In the genomic region with DNA sequence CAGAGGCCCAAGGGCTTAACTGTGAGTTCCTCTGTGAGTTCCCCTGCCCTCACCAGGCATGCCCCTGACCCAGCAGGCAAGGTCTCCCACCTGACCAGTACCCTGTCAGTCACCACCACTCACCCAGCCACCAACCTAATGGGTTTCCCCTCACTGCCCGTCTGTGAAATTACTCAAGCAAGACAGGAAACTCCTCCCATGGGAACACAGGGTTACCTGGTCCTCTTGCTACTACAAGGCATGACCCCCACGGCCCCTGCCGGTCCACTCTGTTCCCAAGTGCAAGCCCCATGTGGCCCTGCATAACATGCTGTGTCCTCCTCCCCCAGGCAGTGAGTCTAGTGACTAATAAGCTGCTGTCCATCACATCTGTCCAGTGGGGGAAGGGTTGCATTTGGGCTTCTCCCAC, we compare ENCODE assay signal across 14 cellular contexts. TPM values are rescaled to one million over a fixed set of nuclear protein-coding genes. Genes with fewer than 3 reads are reported as not detected.
DNase-seq lines count a peak whose midpoint lies in the region; ATAC-seq, FAIRE-seq and TF ChIP-seq lines count a peak whose summit lies in the region.
"Had no signal": no experiment of that assay in that cellular context is flagged by ENCODE, and none has a peak within 500 bp of the region (broad histone marks: within the 10 kb centered on the region; RNA-seq: fewer than 3 reads in every experiment).

No MANE protein-coding gene starts in this region.

- H3K27me3 ChIP-seq in A673 (replicated peaks; ENCODE audit: insufficient read depth, low read depth, low read length, poor library complexity), result no peaks in the 10 kb centered on the region
- H3K27me3 ChIP-seq: breast epithelium, Peyer's patch had no signal

- no peaks in the 10 kb centered on the region for H3K4me1 ChIP-seq in A673 (ENCODE audit: insufficient read depth, low read length, poor library complexity, severe bottlenecking)

- no peaks in the 10 kb centered on the region for H3K9me3 ChIP-seq in A673 (ENCODE audit: low read depth, low read length, poor library complexity, severe bottlenecking)
- H3K9me3 ChIP-seq: breast epithelium, Peyer's patch had no signal

- no peak overlapping the region for H3K4me3 ChIP-seq in A673 (ENCODE audit: low read depth, low read length, poor library complexity, severe bottlenecking)
- H3K4me3 ChIP-seq: breast epithelium, Peyer's patch had no signal

- DNase-seq in GM18507 (ENCODE audit: extremely low spot score, insufficient read length, low read depth) (no peak), natural killer cell (no peak), H4 (ENCODE audit: low spot score) (no peak), medulla oblongata (ENCODE audit: extremely low spot score) (no peak), A673 (ENCODE audit: low spot score) (no peak)
- peak; percentile 62 for DNase-seq in activated CD8-positive, alpha-beta T cell treated with anti-CD3 and anti-CD28 coated beads for 36 hours
- DNase-seq: activated T-cell treated with anti-CD3 and anti-CD28 coated beads, Interleukin-2, amount 50 U/mL, for 4 hours; erythroblast; NCI-H2081; Peyer's patch; stimulated activated CD4-positive, alpha-beta T cell treated with anti-CD3 and anti-CD28 coated beads, Interleukin-12 subunit alpha, Interleukin-12 subunit beta, amount 100 ng/mL, for 4 hours had no signal

- H3K27me3 Mint-ChIP-seq in activated CD8-positive, alpha-beta T cell treated with anti-CD3 and anti-CD28 coated beads for 36 hours, result no peaks in the 10 kb centered on the region
- H3K27me3 Mint-ChIP-seq in natural killer cell (ENCODE audit: low read depth in 2 of 2), result peaks cover 0 to 6% of the 10 kb centered on the region in 2 donors

- H3K27ac Mint-ChIP-seq in activated CD8-positive, alpha-beta T cell treated with anti-CD3 and anti-CD28 coated beads for 36 hours, result peak overlapping the region; percentile 88
- peak overlapping the region; percentile 27 to 71 for H3K27ac Mint-ChIP-seq in natural killer cell

- ATAC-seq in GM21786 (IDR thresholded peaks at IDR 0.05; ENCODE audit: unreplicated experiment) (peak; percentile 45), natural killer cell (peak; percentile 27 to 73 (median 56))
- ATAC-seq in activated CD8-positive, alpha-beta T cell treated with anti-CD3 and anti-CD28 coated beads for 36 hours, result peak; percentile 66
- ATAC-seq: activated T-cell treated with anti-CD3 and anti-CD28 coated beads, Interleukin-2, amount 50 U/mL, for 4 hours had no signal

- no peaks in the 10 kb centered on the region for H3K9me3 Mint-ChIP-seq in activated CD8-positive, alpha-beta T cell treated with anti-CD3 and anti-CD28 coated beads for 36 hours
- no peaks in the 10 kb centered on the region for H3K9me3 Mint-ChIP-seq in natural killer cell
- H3K9me3 Mint-ChIP-seq: activated T-cell treated with anti-CD3 and anti-CD28 coated beads, Interleukin-2, amount 50 U/mL, for 4 hours; neural crest cell had no signal

- H3K27ac ChIP-seq in A673 (ENCODE audit: low read depth, low read length, poor library complexity, severe bottlenecking), result no peak overlapping the region
- H3K27ac ChIP-seq: breast epithelium, Peyer's patch had no signal

- CTCF ChIA-PET in activated CD8-positive, alpha-beta T cell treated with anti-CD3 and anti-CD28 coated beads for 36 hours (lab: Charles Lee), result interaction anchor here (1.4 to 5.0 kb wide), 7 partner anchors 14 to 526 kb away, joined by 3 to 150 read pairs (median 22); partner anchors contain the start of gene TMEM272
- CTCF ChIA-PET in A673 (lab: Charles Lee), result no interaction called here

- H3K4me1 Mint-ChIP-seq in activated CD8-positive, alpha-beta T cell treated with anti-CD3 and anti-CD28 coated beads for 36 hours (ENCODE audit: low read depth), result peaks cover 50% of the 10 kb centered on the region
- peaks cover 17% of the 10 kb centered on the region in 2 donors for H3K4me1 Mint-ChIP-seq in natural killer cell

- H3K4me3 Mint-ChIP-seq in activated CD8-positive, alpha-beta T cell treated with anti-CD3 and anti-CD28 coated beads for 36 hours, result no peak overlapping the region
- no peak overlapping the region for H3K4me3 Mint-ChIP-seq in natural killer cell
- H3K4me3 Mint-ChIP-seq: activated T-cell treated with anti-CD3 and anti-CD28 coated beads, Interleukin-2, amount 50 U/mL, for 4 hours; neural crest cell had no signal

- peak; percentile 60 for FAIRE-seq in GM18507 (lab: Jason Lieb, UNC)

- intact Hi-C loops in activated CD8-positive, alpha-beta T cell treated with anti-CD3 and anti-CD28 coated beads for 36 hours (cut with micrococcal nuclease), result no loop called here
- intact Hi-C loops in natural killer cell (cut with micrococcal nuclease) (no loop called here), A673 (cut with micrococcal nuclease; ENCODE audit: unreplicated experiment) (loop anchor here (10.0 kb wide), 1 partner anchor 383 kb away; no protein-coding TSS in a partner anchor)

- peaks cover 11% of the 10 kb centered on the region for H3K36me3 Mint-ChIP-seq in activated CD8-positive, alpha-beta T cell treated with anti-CD3 and anti-CD28 coated beads for 36 hours (ENCODE audit: low read depth)
- no peaks in the 10 kb centered on the region for H3K36me3 Mint-ChIP-seq in natural killer cell

- BruUV-seq in A673 (replicated peaks; lab: Mats Ljungman, UMichigan), result no TSS peak

- POLR2A ChIA-PET in activated CD8-positive, alpha-beta T cell treated with anti-CD3 and anti-CD28 coated beads for 36 hours (lab: Charles Lee), result interaction anchor here (0.7 to 1.2 kb wide), 2 partner anchors 11 to 362 kb away, joined by 3 to 4 read pairs; no protein-coding TSS in a partner anchor
- POLR2A ChIA-PET in A673 (lab: Charles Lee; ENCODE audit: low non-redundant PET), result no interaction called here

- no peaks in the 10 kb centered on the region for H3K36me3 ChIP-seq in A673 (ENCODE audit: insufficient read depth, low read length, poor library complexity, severe bottlenecking)
- H3K36me3 ChIP-seq: breast epithelium, Peyer's patch had no signal

- no peak for TF ChIP-seq CTCF in activated CD8-positive, alpha-beta T cell treated with anti-CD3 and anti-CD28 coated beads for 36 hours (IDR thresholded peaks at IDR 0.05)
- no peak for TF ChIP-seq CTCF in natural killer cell (IDR thresholded peaks at IDR 0.05)
- no peak for TF ChIP-seq CTCF in A673 (conservative IDR thresholded peaks at IDR 0.05; ENCODE audit: low read depth, low read length)

RNA-seq across cellular contexts. Expression of gene DHRS12, which starts 8.0 kb away (rescaled TPM):
- 1 to 10 TPM; 6.6 to 6.7 TPM for total RNA-seq in activated CD8-positive, alpha-beta T cell treated with anti-CD3 and anti-CD28 coated beads for 36 hours
- total RNA-seq in natural killer cell (10 to 100 TPM in 2 of 3 donors, 1 to 10 TPM in 1; 7.0 to 11.7 (median 10.4) TPM), A673 (2021) (2.8 and 3.1 TPM in 2 replicates)
- 0.27 and 2.7 TPM in 2 replicates for total RNA-seq in H4 (2014; rRNA removed; shearing (Covaris generic))

RNA-seq across cellular contexts. Expression of gene TMEM272, which starts 33.1 kb away (rescaled TPM):
- under 1 TPM; 0.18 to 0.32 TPM for total RNA-seq in activated CD8-positive, alpha-beta T cell treated with anti-CD3 and anti-CD28 coated beads for 36 hours
- under 1 TPM in 1 of 3 donors, not detected in 2; 0.08 TPM for total RNA-seq in natural killer cell
- total RNA-seq in H4 (2014; rRNA removed; shearing (Covaris generic)), result not detected in 2 replicates
- total RNA-seq in A673 (2021), result 0.22 TPM in 1 of 2 replicates, not detected in the other

RNA-seq across cellular contexts. Expression of gene CCDC70, which starts 49.8 kb away (rescaled TPM):
- total RNA-seq in activated CD8-positive, alpha-beta T cell treated with anti-CD3 and anti-CD28 coated beads for 36 hours, result under 1 TPM; 0.45 to 0.72 TPM
- not detected for total RNA-seq in natural killer cell
- total RNA-seq in H4 (2014; rRNA removed; shearing (Covaris generic)), result not detected in 2 replicates
- total RNA-seq in A673 (2021), result not detected in 2 replicates
- total RNA-seq: activated T-cell treated with anti-CD3 and anti-CD28 coated beads, Interleukin-2, amount 50 U/mL, for 4 hours; breast epithelium; neural crest cell; Peyer's patch had no signal
